ENCODE assay signal across 18 cellular contexts in the genomic region with DNA sequence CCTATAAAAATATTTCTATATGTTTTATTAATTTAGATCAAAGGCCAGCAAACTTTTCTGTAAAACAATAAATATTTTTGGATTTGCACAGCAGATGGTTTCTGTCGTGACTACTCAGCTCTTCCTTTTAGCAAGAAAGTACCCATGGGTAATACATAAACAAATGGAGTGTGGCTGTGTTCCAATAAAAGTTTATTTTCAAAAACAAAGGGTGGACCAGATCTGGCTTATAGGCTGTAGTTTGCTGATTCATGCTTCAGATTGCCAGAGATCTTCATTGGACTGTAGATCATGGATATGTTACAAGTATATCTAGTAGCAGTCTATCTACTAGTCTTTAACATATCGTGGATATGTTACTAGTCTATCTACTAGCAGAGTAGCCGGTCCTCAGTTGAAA.
DNase-seq lines count a peak whose midpoint lies in the region; ATAC-seq and TF ChIP-seq lines count a peak whose summit lies in the region.
"Had no signal": no experiment of that assay in that cellular context is flagged by ENCODE, and none has a peak within 500 bp of the region (broad histone marks: within the 10 kb centered on the region; RNA-seq: fewer than 3 reads in every experiment).

No MANE protein-coding gene starts in this region.

- no peak for TF ChIP-seq EP300 in upper lobe of left lung (IDR thresholded peaks at IDR 0.05)

- H3K4me3 ChIP-seq in astrocyte of the spinal cord (ENCODE audit: low read depth, low read length) = no peak overlapping the region
- H3K4me3 ChIP-seq in fibroblast of mammary gland (ENCODE audit: control insufficient read depth, low read depth, low read length) = no peak overlapping the region
- no peak overlapping the region for H3K4me3 ChIP-seq in right lobe of liver
- no peak overlapping the region for H3K4me3 ChIP-seq in upper lobe of left lung

- TF ChIP-seq CTCF in astrocyte of the spinal cord (IDR thresholded peaks at IDR 0.05; ENCODE audit: low read depth, low read length) (no peak), fibroblast of mammary gland (conservative IDR thresholded peaks at IDR 0.05; ENCODE audit: control insufficient read depth, insufficient read depth, low read depth, low read length) (no peak), right lobe of liver (IDR thresholded peaks at IDR 0.05) (no peak), upper lobe of left lung (IDR thresholded peaks at IDR 0.05) (no peak)

- 67% methylated on average over 3 of the region's 3 CpGs for WGBS in right lobe of liver (ENCODE audit: insufficient coverage, low coverage, low lambda C conversion rate, missing lambda C conversion rate)
- 75 to 76% methylated on average over 3 of the region's 3 CpGs for WGBS in upper lobe of left lung, 2 donors

- in situ Hi-C loops in astrocyte of the spinal cord (cut with HindIII; ENCODE audit: low sequenced_read_pairs) = no loop called here

- H3K36me3 ChIP-seq in right lobe of liver (no peaks in the 10 kb centered on the region), upper lobe of left lung (no peaks in the 10 kb centered on the region)

- no peak for TF ChIP-seq POLR2A in right lobe of liver (IDR thresholded peaks at IDR 0.05)
- no peak for TF ChIP-seq POLR2A in upper lobe of left lung (IDR thresholded peaks at IDR 0.05)

- H3K4me1 ChIP-seq in right lobe of liver = no peaks in the 10 kb centered on the region
- no peaks in the 10 kb centered on the region for H3K4me1 ChIP-seq in upper lobe of left lung

- no peak for ATAC-seq in right lobe of liver
- no peak for ATAC-seq in HG03159 (IDR thresholded peaks at IDR 0.05; ENCODE audit: unreplicated experiment)
- no peak for ATAC-seq in HG03039 (IDR thresholded peaks at IDR 0.05; ENCODE audit: unreplicated experiment)
- ATAC-seq in upper lobe of left lung (ENCODE audit: low FRiP score in 2 of 2) = no peak
- ATAC-seq: activated T-cell treated with anti-CD3 and anti-CD28 coated beads, Interleukin-2, amount 50 U/mL, for 4 hours had no signal

- H3K9me3 ChIP-seq in right lobe of liver = no peaks in the 10 kb centered on the region
- H3K9me3 ChIP-seq in upper lobe of left lung = no peaks in the 10 kb centered on the region

- intact Hi-C loops in right lobe of liver (cut with DNase I) = no loop called here

- peak; percentile 80 for DNase-seq in M059J (ENCODE audit: low read depth)
- DNase-seq in astrocyte of the spinal cord (ENCODE audit: low read depth, low spot score) = peak; percentile 9
- DNase-seq in fibroblast of mammary gland (ENCODE audit: low read depth) = peak; percentile 32
- peak; percentile 20 for DNase-seq in renal cortical epithelial cell (ENCODE audit: low read depth)
- no peak for DNase-seq in right lobe of liver
- no peak for DNase-seq in upper lobe of left lung
- DNase-seq: activated CD4-positive, alpha-beta T cell treated with anti-CD3 and anti-CD28 coated beads for 4 hours; activated naive CD4-positive, alpha-beta T cell treated with Interleukin-2 at 50 U/mL for 16 hours; activated T-cell treated with anti-CD3 and anti-CD28 coated beads, Interleukin-2, amount 50 U/mL, for 4 hours; amygdala; caudate nucleus; Karpas-422; NCI-H1092; NCI-H187 treated with DMSO at 0.1 percent for 48 hours; NCI-H2227 treated with DMSO at 0.1 percent for 48 hours; NCI-H748 treated with DMSO at 0.1 percent for 48 hours had no signal

- H3K27ac ChIP-seq in right lobe of liver = no peak overlapping the region
- no peak overlapping the region for H3K27ac ChIP-seq in upper lobe of left lung

- H3K27me3 ChIP-seq in right lobe of liver (no peaks in the 10 kb centered on the region), upper lobe of left lung (no peaks in the 10 kb centered on the region)

Comparison
In these comparisons a context has a peak if more than half of its experiments do, and no peak if none do; other contexts are left out.
1. DNase-seq: peak in M059J (single experiment), astrocyte of the spinal cord (single experiment), fibroblast of mammary gland (single experiment) and renal cortical epithelial cell (single experiment); none in right lobe of liver (0 of 3) and upper lobe of left lung (0 of 2).